In genomic region chr16:55324491-55325447, GRCh38 we compare ENCODE assay signal across 12 cellular contexts. TPM values are rescaled to one million over a fixed set of nuclear protein-coding genes. Genes with fewer than 3 reads are reported as not detected.
A peak's percentile ranks its signal among the peaks of the same experiment; 100 is the strongest.
DNase-seq lines count a peak whose midpoint lies in the region; ATAC-seq and TF ChIP-seq lines count a peak whose summit lies in the region.
"Had no signal": no experiment of that assay in that cellular context is flagged by ENCODE, and none has a peak within 500 bp of the region (broad histone marks: within the 10 kb centered on the region; RNA-seq: fewer than 3 reads in every experiment).

No MANE protein-coding gene starts in this region.

- H3K23ac ChIP-seq in mesendoderm (ENCODE audit: low read length), result no peak overlapping the region

- H4K5ac ChIP-seq in mesendoderm (ENCODE audit: low read length), result no peak overlapping the region

- H2BK120ac ChIP-seq in mesendoderm (ENCODE audit: low read depth, low read length), result no peak overlapping the region

- H3K27ac ChIP-seq in mesendoderm (ENCODE audit: low read depth, low read length) (no peak overlapping the region), upper lobe of left lung (peak overlapping the region in 2 of 4 donors; percentile 30 to 35)

- no CpG with 5 or more reads among the region's 69 CpGs for WGBS in mesendoderm (ENCODE audit: extremely low coverage, insufficient coverage, low lambda C conversion rate)
- 1 to 5% methylated on average over 46 to 57 of the region's 69 CpGs for WGBS in upper lobe of left lung, 2 donors

- TF ChIP-seq CTCF in endothelial cell (IDR thresholded peaks at IDR 0.05; ENCODE audit: unreplicated experiment) (no peak), upper lobe of left lung (IDR thresholded peaks at IDR 0.05) (no peak)

- H3K36me3 ChIP-seq in mesendoderm (ENCODE audit: control insufficient read depth, insufficient read depth, low read length) (no peaks in the 10 kb centered on the region), upper lobe of left lung (no peaks in the 10 kb centered on the region)

- peak; percentile 0 for DNase-seq in NCI-H510A treated with DMSO at 0.1 percent for 48 hours (lab: John Stamatoyannopoulos, UW)
- no peak for DNase-seq in NCI-H510A (lab: John Stamatoyannopoulos, UW)
- DNase-seq in endothelial cell (ENCODE audit: low spot score), result peak; percentile 40
- peak; percentile 47 for DNase-seq in mesendoderm
- DNase-seq in upper lobe of left lung, result peak; percentile 30 to 86
- no peak for DNase-seq in mesenteric fat pad (ENCODE audit: low spot score)
- DNase-seq in activated T-cell treated with anti-CD3 and anti-CD28 coated beads for 4 hours, result no peak
- DNase-seq: GDM1, NCI-H1694 had no signal

- H3K36me3 Mint-ChIP-seq in endothelial cell (ENCODE audit: low read depth, unreplicated experiment), result peaks cover 5% of the 10 kb centered on the region

- H2BK5ac ChIP-seq in mesendoderm (ENCODE audit: low read length), result no peak overlapping the region

- TF ChIP-seq POLR2A in upper lobe of left lung (IDR thresholded peaks at IDR 0.05), result no peak

- no peak overlapping the region for H4K8ac ChIP-seq in mesendoderm (ENCODE audit: low read depth, low read length)

- no peaks in the 10 kb centered on the region for H3K9me3 ChIP-seq in upper lobe of left lung

- H3K4ac ChIP-seq in mesendoderm (ENCODE audit: low read depth, low read length), result no peak overlapping the region

- no peak for TF ChIP-seq EP300 in upper lobe of left lung (IDR thresholded peaks at IDR 0.05)

- no peaks in the 10 kb centered on the region for H3K9me3 Mint-ChIP-seq in endothelial cell (ENCODE audit: unreplicated experiment)
- H3K9me3 Mint-ChIP-seq: activated T-helper 2 cell treated with anti-CD3 and anti-CD28 coated beads, Interferon-gamma antibody, Interleukin-2, Interleukin-4, amounts not matched to agents 10 μg/mL and 5 μg/mL and 100 μg/mL, durations not matched to agents 14 hours and 24 hours and 36 hours; dendritic cell treated with granulocyte-macrophage colony-stimulating factor and Interleukin-4, amounts not matched to agents 40 ng/mL and 50 ng/mL, for 4 days had no signal

- peaks cover 11% of the 10 kb centered on the region for H3K27me3 Mint-ChIP-seq in endothelial cell (ENCODE audit: unreplicated experiment)

- H2AK5ac ChIP-seq in mesendoderm (ENCODE audit: low read length), result no peak overlapping the region

- H3K27me3 ChIP-seq in mesendoderm (ENCODE audit: insufficient read depth, low read length, poor library complexity) (peaks cover 41% of the 10 kb centered on the region), upper lobe of left lung (peaks cover 0 to 26% (median 8%) of the 10 kb centered on the region in 4 donors)

- peak overlapping the region; percentile 24 for H3K9ac ChIP-seq in mesendoderm (ENCODE audit: low read length)

- no peak overlapping the region for H3K56ac ChIP-seq in mesendoderm (ENCODE audit: low read length)

- peak overlapping the region; percentile 90 for H3K4me3 Mint-ChIP-seq in endothelial cell (ENCODE audit: unreplicated experiment)
- H3K4me3 Mint-ChIP-seq: dendritic cell treated with granulocyte-macrophage colony-stimulating factor and Interleukin-4, amounts not matched to agents 40 ng/mL and 50 ng/mL, for 4 days had no signal

- ATAC-seq in upper lobe of left lung (ENCODE audit: low FRiP score in 2 of 2) (peak in 1 of 2 donors; percentile 25), HG02981 (IDR thresholded peaks at IDR 0.05; ENCODE audit: unreplicated experiment) (no peak)

- H2BK15ac ChIP-seq in mesendoderm (replicated peaks; ENCODE audit: low read depth), result no peak overlapping the region

- H3K27ac Mint-ChIP-seq in endothelial cell (ENCODE audit: unreplicated experiment), result no peak overlapping the region
- H3K27ac Mint-ChIP-seq: activated T-helper 2 cell treated with anti-CD3 and anti-CD28 coated beads, Interferon-gamma antibody, Interleukin-2, Interleukin-4, amounts not matched to agents 10 μg/mL and 5 μg/mL and 100 μg/mL, durations not matched to agents 14 hours and 24 hours and 36 hours; dendritic cell treated with granulocyte-macrophage colony-stimulating factor and Interleukin-4, amounts not matched to agents 40 ng/mL and 50 ng/mL, for 4 days had no signal

- H3K4me1 ChIP-seq in mesendoderm (ENCODE audit: control insufficient read depth, low read depth, low read length) (no peaks in the 10 kb centered on the region), upper lobe of left lung (peaks cover 0 to 20% (median 7%) of the 10 kb centered on the region in 4 donors)

- no peaks in the 10 kb centered on the region for H3K79me2 ChIP-seq in mesendoderm (ENCODE audit: control insufficient read depth, insufficient read depth, low read length)

- peaks cover 42% of the 10 kb centered on the region for H3K4me1 Mint-ChIP-seq in endothelial cell (ENCODE audit: unreplicated experiment)

- H3K4me3 ChIP-seq in mesendoderm (ENCODE audit: low read length), result peak overlapping the region; percentile 48
- peak overlapping the region in 3 of 4 donors; percentile 37 to 43 (median 42) for H3K4me3 ChIP-seq in upper lobe of left lung

- H3K18ac ChIP-seq in mesendoderm (ENCODE audit: low read length), result no peak overlapping the region

- no peaks in the 10 kb centered on the region for H3K79me1 ChIP-seq in mesendoderm (ENCODE audit: low read length)

- peak overlapping the region; percentile 83 for H3K4me2 ChIP-seq in mesendoderm (ENCODE audit: low read length)

RNA-seq across cellular contexts. Expression of gene IRX6, which starts 0.8 kb away (rescaled TPM):
- 0.82 TPM for total RNA-seq in endothelial cell (ENCODE audit: unreplicated experiment)
- polyA plus RNA-seq in mesendoderm (2013, experiment 1 of 2), result 0.06 TPM
- polyA plus RNA-seq in mesendoderm (2013, experiment 2 of 2), result 0.07 TPM
- total RNA-seq in upper lobe of left lung, result 10 to 100 TPM in 1 of 6 donors, 1 to 10 TPM in 5; 2.1 to 10.3 (median 4.3) TPM
- 2.3 TPM for total RNA-seq in mesenteric fat pad
- total RNA-seq: activated T-helper 2 cell treated with anti-CD3 and anti-CD28 coated beads, Interferon-gamma antibody, Interleukin-2, Interleukin-4, amounts not matched to agents 10 μg/mL and 5 μg/mL and 100 μg/mL, durations not matched to agents 14 hours and 24 hours and 36 hours had no signal

Comparison
In these comparisons a context has a peak if more than half of its experiments do, and no peak if none do; other contexts are left out.
1. DNase-seq: peak in NCI-H510A treated with DMSO at 0.1 percent for 48 hours (single experiment), endothelial cell (single experiment), mesendoderm (single experiment) and upper lobe of left lung (2 of 2); none in NCI-H510A (single experiment), mesenteric fat pad (single experiment) and activated T-cell treated with anti-CD3 and anti-CD28 coated beads for 4 hours (single experiment).